13 cellular contexts compared by ENCODE assay signal in the genomic region with DNA sequence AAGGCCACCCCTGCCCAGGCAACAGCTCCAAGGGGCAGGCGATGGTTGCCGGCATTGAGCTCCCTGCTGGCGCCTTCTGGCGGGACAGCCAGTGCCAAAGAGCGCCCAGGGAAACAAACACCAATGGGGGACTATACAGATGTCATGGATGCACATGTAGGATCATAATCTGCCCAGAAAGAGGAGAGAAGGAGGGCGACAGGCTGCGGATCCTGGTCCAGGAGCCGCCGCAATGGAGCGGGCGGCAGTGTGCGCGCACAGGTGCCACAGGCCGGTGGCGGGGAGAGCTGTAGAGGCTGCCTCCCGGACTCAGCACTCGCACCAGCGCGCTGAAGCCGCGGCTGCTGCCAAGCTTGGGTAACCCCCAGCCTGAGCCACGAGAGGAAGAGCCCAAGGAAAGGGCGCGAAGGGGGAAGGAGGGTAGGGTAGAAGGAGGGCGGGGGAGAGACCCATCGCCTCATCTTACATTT. TPM values are rescaled to one million over a fixed set of nuclear protein-coding genes. Genes with fewer than 3 reads are reported as not detected.
A peak's percentile ranks its signal among the peaks of the same experiment; 100 is the strongest.
DNase-seq lines count a peak whose midpoint lies in the region; ATAC-seq and TF ChIP-seq lines count a peak whose summit lies in the region.
"Had no signal": no experiment of that assay in that cellular context is flagged by ENCODE, and none has a peak within 500 bp of the region (broad histone marks: within the 10 kb centered on the region; RNA-seq: fewer than 3 reads in every experiment).

No MANE protein-coding gene starts in this region.

- no peaks in the 10 kb centered on the region for H3K9me3 Mint-ChIP-seq in activated CD8-positive, alpha-beta T cell treated with anti-CD3 and anti-CD28 coated beads for 36 hours

- H3K27ac Mint-ChIP-seq in activated CD8-positive, alpha-beta T cell treated with anti-CD3 and anti-CD28 coated beads for 36 hours = no peak overlapping the region

- no peak overlapping the region for H2AFZ ChIP-seq in SK-N-SH (ENCODE audit: low read depth)

- no peaks in the 10 kb centered on the region for H3K36me3 Mint-ChIP-seq in activated CD8-positive, alpha-beta T cell treated with anti-CD3 and anti-CD28 coated beads for 36 hours (ENCODE audit: low read depth)

- H3K36me3 ChIP-seq in SK-N-SH (replicated peaks in 1 of 2; ENCODE audit: control insufficient read depth in 1 of 2, insufficient read depth in 2 of 2, low read length in 1 of 2) = no peaks in the 10 kb centered on the region

- POLR2A ChIA-PET in SK-N-SH (lab: Yijun Ruan, JAX) = no interaction called here
- POLR2A ChIA-PET in activated CD8-positive, alpha-beta T cell treated with anti-CD3 and anti-CD28 coated beads for 36 hours (lab: Charles Lee) = no interaction called here

- no peaks in the 10 kb centered on the region for H4K20me1 ChIP-seq in SK-N-SH (ENCODE audit: insufficient read depth)

- DNase-seq in DMS79 (lab: John Stamatoyannopoulos, UW) = peak; percentile 66
- DNase-seq in DMS79 treated with DMSO at 0.1 percent for 48 hours (lab: John Stamatoyannopoulos, UW) = no peak
- no peak for DNase-seq in SK-N-SH
- DNase-seq in inferior parietal cortex (ENCODE audit: extremely low spot score) = peak; percentile 76
- peak; percentile 46 to 94 (median 87) for DNase-seq in substantia nigra (lab: John Stamatoyannopoulos, UW)
- no peak for DNase-seq in Kasumi-1 (lab: John Stamatoyannopoulos, UW)
- DNase-seq in activated CD8-positive, alpha-beta T cell treated with anti-CD3 and anti-CD28 coated beads for 36 hours = no peak
- DNase-seq: left ventricle myocardium superior had no signal

- no peaks in the 10 kb centered on the region for H3K79me2 ChIP-seq in SK-N-SH (ENCODE audit: insufficient read depth)

- H3F3A ChIP-seq in SK-N-SH (replicated peaks; ENCODE audit: insufficient read depth) = no peaks in the 10 kb centered on the region

- H3K4me1 Mint-ChIP-seq in activated CD8-positive, alpha-beta T cell treated with anti-CD3 and anti-CD28 coated beads for 36 hours (ENCODE audit: low read depth) = no peaks in the 10 kb centered on the region

- 5% methylated on average over 9 of the region's 26 CpGs for WGBS in SK-N-SH (ENCODE audit: low lambda C conversion rate)

- no peak overlapping the region for H3K4me3 Mint-ChIP-seq in activated CD8-positive, alpha-beta T cell treated with anti-CD3 and anti-CD28 coated beads for 36 hours

- peak overlapping the region in 1 of 2 experiments; percentile 40; a peak in 2 of 4 replicates for H3K4me3 ChIP-seq in SK-N-SH (ENCODE audit: low read depth in 2 of 2, low read length in 1 of 2)

- no peak for ATAC-seq in HG03457 (IDR thresholded peaks at IDR 0.05; ENCODE audit: unreplicated experiment)
- no peak for ATAC-seq in activated CD8-positive, alpha-beta T cell treated with anti-CD3 and anti-CD28 coated beads for 36 hours
- ATAC-seq: left ventricle myocardium superior had no signal

- intact Hi-C loops in activated CD8-positive, alpha-beta T cell treated with anti-CD3 and anti-CD28 coated beads for 36 hours (cut with micrococcal nuclease) = no loop called here

- H3K27ac ChIP-seq in SK-N-SH (ENCODE audit: low read depth in 2 of 2, low read length in 1 of 2) (no peak overlapping the region; a peak in 1 of 4 replicates), substantia nigra (ENCODE audit: low read depth, low read length, poor library complexity, severe bottlenecking) (peak overlapping the region; percentile 97)
- H3K27ac ChIP-seq: 22Rv1, VCaP had no signal

- TF ChIP-seq RAD21 in SK-N-SH (IDR thresholded peaks at IDR 0.05; ENCODE audit: low read length) = peak; percentile 7; the same call in 1 of the 2 replicates

- H3K9ac ChIP-seq in SK-N-SH = no peak overlapping the region

- no peaks in the 10 kb centered on the region for H3K9me2 ChIP-seq in SK-N-SH

- no peak for TF ChIP-seq EP300 in SK-N-SH (IDR thresholded peaks at IDR 0.05; ENCODE audit: borderline replicate concordance in 1 of 2, low read depth in 1 of 2, low read length in 1 of 2)

- H3K9me3 ChIP-seq in SK-N-SH = no peaks in the 10 kb centered on the region

- H3K27me3 ChIP-seq in SK-N-SH (ENCODE audit: insufficient read depth) = no peaks in the 10 kb centered on the region

- TF ChIP-seq CTCF in SK-N-SH (IDR thresholded peaks at IDR 0.05) = no peak
- no peak for TF ChIP-seq CTCF in activated CD8-positive, alpha-beta T cell treated with anti-CD3 and anti-CD28 coated beads for 36 hours (IDR thresholded peaks at IDR 0.05)

- peaks cover 0 to 6% of the 10 kb centered on the region in 2 experiments; a peak in 1 of 4 replicates for H3K4me1 ChIP-seq in SK-N-SH (ENCODE audit: control insufficient read depth in 1 of 2, insufficient read depth in 2 of 2, low read depth in 1 of 2, low read length in 1 of 2)

- H3K27me3 Mint-ChIP-seq in activated CD8-positive, alpha-beta T cell treated with anti-CD3 and anti-CD28 coated beads for 36 hours = peaks cover 24% of the 10 kb centered on the region

- CTCF ChIA-PET in SK-N-SH (lab: Yijun Ruan, JAX) = interaction anchor here (0.5 to 3.6 kb wide), 12 partner anchors 9 to 1055 kb away, joined by 3 to 16 read pairs (median 4); no protein-coding TSS in a partner anchor
- CTCF ChIA-PET in activated CD8-positive, alpha-beta T cell treated with anti-CD3 and anti-CD28 coated beads for 36 hours (lab: Charles Lee) = interaction anchor here (1.2 kb wide), 1 partner anchor 9 kb away, joined by 3 read pairs; no protein-coding TSS in a partner anchor

- H3K4me2 ChIP-seq in SK-N-SH = no peak overlapping the region

TF ChIP-seq in SK-N-SH, 30 proteins besides CTCF, POLR2A, EP300 and RAD21:
- TF ChIP-seq JUND (IDR thresholded peaks at IDR 0.05) = no peak
- no peak for TF ChIP-seq NRF1 (IDR thresholded peaks at IDR 0.05; ENCODE audit: low read depth, low read length)
- TF ChIP-seq, protein P1, sequence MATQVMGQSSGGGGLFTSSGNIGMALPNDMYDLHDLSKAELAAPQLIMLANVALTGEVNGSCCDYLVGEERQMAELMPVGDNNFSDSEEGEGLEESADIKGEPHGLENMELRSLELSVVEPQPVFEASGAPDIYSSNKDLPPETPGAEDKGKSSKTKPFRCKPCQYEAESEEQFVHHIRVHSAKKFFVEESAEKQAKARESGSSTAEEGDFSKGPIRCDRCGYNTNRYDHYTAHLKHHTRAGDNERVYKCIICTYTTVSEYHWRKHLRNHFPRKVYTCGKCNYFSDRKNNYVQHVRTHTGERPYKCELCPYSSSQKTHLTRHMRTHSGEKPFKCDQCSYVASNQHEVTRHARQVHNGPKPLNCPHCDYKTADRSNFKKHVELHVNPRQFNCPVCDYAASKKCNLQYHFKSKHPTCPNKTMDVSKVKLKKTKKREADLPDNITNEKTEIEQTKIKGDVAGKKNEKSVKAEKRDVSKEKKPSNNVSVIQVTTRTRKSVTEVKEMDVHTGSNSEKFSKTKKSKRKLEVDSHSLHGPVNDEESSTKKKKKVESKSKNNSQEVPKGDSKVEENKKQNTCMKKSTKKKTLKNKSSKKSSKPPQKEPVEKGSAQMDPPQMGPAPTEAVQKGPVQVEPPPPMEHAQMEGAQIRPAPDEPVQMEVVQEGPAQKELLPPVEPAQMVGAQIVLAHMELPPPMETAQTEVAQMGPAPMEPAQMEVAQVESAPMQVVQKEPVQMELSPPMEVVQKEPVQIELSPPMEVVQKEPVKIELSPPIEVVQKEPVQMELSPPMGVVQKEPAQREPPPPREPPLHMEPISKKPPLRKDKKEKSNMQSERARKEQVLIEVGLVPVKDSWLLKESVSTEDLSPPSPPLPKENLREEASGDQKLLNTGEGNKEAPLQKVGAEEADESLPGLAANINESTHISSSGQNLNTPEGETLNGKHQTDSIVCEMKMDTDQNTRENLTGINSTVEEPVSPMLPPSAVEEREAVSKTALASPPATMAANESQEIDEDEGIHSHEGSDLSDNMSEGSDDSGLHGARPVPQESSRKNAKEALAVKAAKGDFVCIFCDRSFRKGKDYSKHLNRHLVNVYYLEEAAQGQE (IDR thresholded peaks at IDR 0.05; ENCODE audit: low read depth, low read length) = no peak
- 0 out of 2 replicates have a peak, but pooled peaks have one; percentile 14 for TF ChIP-seq GATA2 (CRISPR knock-in tag; IDR thresholded peaks at IDR 0.05)
- TF ChIP-seq RFX5 (IDR thresholded peaks at IDR 0.05; ENCODE audit: low read length) = no peak
- TF ChIP-seq EZH2phosphoT487 (IDR thresholded peaks at IDR 0.05; ENCODE audit: borderline replicate concordance, low read depth) = no peak
- TF ChIP-seq, protein P2, sequence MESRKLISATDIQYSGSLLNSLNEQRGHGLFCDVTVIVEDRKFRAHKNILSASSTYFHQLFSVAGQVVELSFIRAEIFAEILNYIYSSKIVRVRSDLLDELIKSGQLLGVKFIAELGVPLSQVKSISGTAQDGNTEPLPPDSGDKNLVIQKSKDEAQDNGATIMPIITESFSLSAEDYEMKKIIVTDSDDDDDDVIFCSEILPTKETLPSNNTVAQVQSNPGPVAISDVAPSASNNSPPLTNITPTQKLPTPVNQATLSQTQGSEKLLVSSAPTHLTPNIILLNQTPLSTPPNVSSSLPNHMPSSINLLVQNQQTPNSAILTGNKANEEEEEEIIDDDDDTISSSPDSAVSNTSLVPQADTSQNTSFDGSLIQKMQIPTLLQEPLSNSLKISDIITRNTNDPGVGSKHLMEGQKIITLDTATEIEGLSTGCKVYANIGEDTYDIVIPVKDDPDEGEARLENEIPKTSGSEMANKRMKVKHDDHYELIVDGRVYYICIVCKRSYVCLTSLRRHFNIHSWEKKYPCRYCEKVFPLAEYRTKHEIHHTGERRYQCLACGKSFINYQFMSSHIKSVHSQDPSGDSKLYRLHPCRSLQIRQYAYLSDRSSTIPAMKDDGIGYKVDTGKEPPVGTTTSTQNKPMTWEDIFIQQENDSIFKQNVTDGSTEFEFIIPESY (IDR thresholded peaks at IDR 0.05; ENCODE audit: borderline replicate concordance, low read depth) = no peak
- no peak for TF ChIP-seq SMC3 (IDR thresholded peaks at IDR 0.05; ENCODE audit: low read depth, low read length)
TF ChIP-seq in SK-N-SH: peak in this region for 1.

RNA-seq across cellular contexts. Expression of a gene that starts 0.4 kb away (rescaled TPM):
- polyA plus RNA-seq in SK-N-SH (2012; rRNA removed) = under 0.01 and 0.02 TPM in 2 replicates
- polyA plus RNA-seq in SK-N-SH (2012; cell fraction: cytosol; rRNA removed) = 0.04 and 0.05 TPM in 2 replicates
- 0.02 TPM in 2 replicates for polyA plus RNA-seq in SK-N-SH (2012; cell fraction: nucleus; rRNA removed)
- total RNA-seq in activated CD8-positive, alpha-beta T cell treated with anti-CD3 and anti-CD28 coated beads for 36 hours = not detected
- total RNA-seq: bronchial epithelial cell, left ventricle myocardium superior, MCF 10A had no signal

Comparison
In these comparisons a context has a peak if more than half of its experiments do, and no peak if none do; other contexts are left out.
1. DNase-seq: peak in DMS79 (single experiment), inferior parietal cortex (single experiment) and substantia nigra (49 of 49); none in DMS79 treated with DMSO at 0.1 percent for 48 hours (single experiment), SK-N-SH (single experiment), Kasumi-1 (0 of 2) and activated CD8-positive, alpha-beta T cell treated with anti-CD3 and anti-CD28 coated beads for 36 hours (single experiment).